In genomic region chr2:17539596-17539992, GRCh38 we compare ENCODE assay signal across 8 cellular contexts. TPM values are rescaled to one million over a fixed set of nuclear protein-coding genes. Genes with fewer than 3 reads are reported as not detected.
DNase-seq lines count a peak whose midpoint lies in the region; TF ChIP-seq lines count a peak whose summit lies in the region.

No MANE protein-coding gene starts in this region.

- no peak overlapping the region for H3K4me3 Mint-ChIP-seq in activated CD4-positive, alpha-beta memory T cell treated with anti-CD3 and anti-CD28 coated beads for 36 hours

- no peaks in the 10 kb centered on the region for H4K20me1 ChIP-seq in fibroblast of lung (ENCODE audit: control insufficient read depth, extremely low read depth, insufficient read depth, low read length)

- H3K4me1 ChIP-seq in fibroblast of lung (ENCODE audit: control insufficient read depth, extremely low read depth, insufficient read depth, low read length), result peaks cover 5% of the 10 kb centered on the region
- peaks cover 0 to 32% of the 10 kb centered on the region in 2 donors for H3K4me1 ChIP-seq in muscle layer of duodenum (ENCODE audit: control insufficient read depth in 1 of 2, insufficient read depth in 2 of 2, low read length in 2 of 2)

- peak overlapping the region; percentile 84 for H2AFZ ChIP-seq in fibroblast of lung (ENCODE audit: low read length)

- no peaks in the 10 kb centered on the region for H3K79me2 ChIP-seq in fibroblast of lung (ENCODE audit: control insufficient read depth, insufficient read depth, low read length)

- DNase-seq in AG20443 (ENCODE audit: low spot score), result peak; percentile 11
- DNase-seq in NCI-H524 treated with DMSO at 0.1 percent for 48 hours (lab: John Stamatoyannopoulos, UW), result peak; percentile 16
- peak; percentile 58 to 81 for DNase-seq in fibroblast of lung (ENCODE audit: low read depth in 2 of 2)
- no peak for DNase-seq in activated CD4-positive, alpha-beta memory T cell treated with anti-CD3 and anti-CD28 coated beads for 36 hours
- no peak for DNase-seq in stimulated activated CD4-positive, alpha-beta T cell treated with anti-CD3 and anti-CD28 coated beads, Interleukin-2, amount 100 ng/mL, for 24 hours
- no peak for DNase-seq in stimulated activated CD8-positive, alpha-beta memory T cell treated with anti-CD3 and anti-CD28 coated beads, Interleukin-4, amount 100 ng/mL, for 48 hours
- DNase-seq in SW 1271 (lab: John Stamatoyannopoulos, UW), result no peak

- H3K36me3 Mint-ChIP-seq in activated CD4-positive, alpha-beta memory T cell treated with anti-CD3 and anti-CD28 coated beads for 36 hours, result no peaks in the 10 kb centered on the region

- H3K27ac ChIP-seq in fibroblast of lung (ENCODE audit: insufficient read depth, low read length), result peak overlapping the region; percentile 63
- no peak overlapping the region for H3K27ac ChIP-seq in muscle layer of duodenum (ENCODE audit: low read length)

- H3K4me1 Mint-ChIP-seq in activated CD4-positive, alpha-beta memory T cell treated with anti-CD3 and anti-CD28 coated beads for 36 hours (ENCODE audit: low read depth), result peaks cover 7% of the 10 kb centered on the region

- CTCF ChIA-PET in activated CD4-positive, alpha-beta memory T cell treated with anti-CD3 and anti-CD28 coated beads for 36 hours (lab: Charles Lee), result no interaction called here

- H3K4me3 ChIP-seq in fibroblast of lung (replicated peaks in 1 of 4; ENCODE audit: control extremely low read depth in 1 of 4, insufficient read depth in 1 of 4, low read depth in 3 of 4, low read length in 4 of 4) (peak overlapping the region; percentile 51 to 93 (median 62)), muscle layer of duodenum (ENCODE audit: low read depth in 1 of 2, low read length in 2 of 2) (peak overlapping the region; percentile 59 to 82)

- H3K27me3 ChIP-seq in fibroblast of lung (ENCODE audit: control insufficient read depth, insufficient read depth, low read length) (peaks cover 2% of the 10 kb centered on the region), muscle layer of duodenum (ENCODE audit: low read depth, low read length) (peaks cover 21% of the 10 kb centered on the region)

- H3K9me3 Mint-ChIP-seq in activated CD4-positive, alpha-beta memory T cell treated with anti-CD3 and anti-CD28 coated beads for 36 hours, result no peaks in the 10 kb centered on the region

- no peaks in the 10 kb centered on the region for H3K36me3 ChIP-seq in fibroblast of lung (ENCODE audit: control insufficient read depth, insufficient read depth, low read length)
- H3K36me3 ChIP-seq in muscle layer of duodenum (ENCODE audit: control insufficient read depth in 1 of 2, insufficient read depth in 2 of 2, low read length in 2 of 2), result no peaks in the 10 kb centered on the region

- H3K27ac Mint-ChIP-seq in activated CD4-positive, alpha-beta memory T cell treated with anti-CD3 and anti-CD28 coated beads for 36 hours, result no peak overlapping the region

- peak overlapping the region; percentile 95 for H3K4me2 ChIP-seq in fibroblast of lung (ENCODE audit: extremely low read depth, insufficient read depth, low read length)

- POLR2A ChIA-PET in activated CD4-positive, alpha-beta memory T cell treated with anti-CD3 and anti-CD28 coated beads for 36 hours (lab: Charles Lee), result no interaction called here

- H3K9me3 ChIP-seq in fibroblast of lung (ENCODE audit: control insufficient read depth, insufficient read depth, low read depth, low read length) (no peaks in the 10 kb centered on the region), muscle layer of duodenum (ENCODE audit: control insufficient read depth in 1 of 2, low read length in 2 of 2) (no peaks in the 10 kb centered on the region)

- intact Hi-C loops in activated CD4-positive, alpha-beta memory T cell treated with anti-CD3 and anti-CD28 coated beads for 36 hours (cut with micrococcal nuclease), result no loop called here

- H3K9ac ChIP-seq in fibroblast of lung (ENCODE audit: insufficient read depth, low read length), result no peak overlapping the region

- H3K27me3 Mint-ChIP-seq in activated CD4-positive, alpha-beta memory T cell treated with anti-CD3 and anti-CD28 coated beads for 36 hours, result peaks cover 51% of the 10 kb centered on the region

- no peak for TF ChIP-seq CTCF in fibroblast of lung (conservative IDR thresholded peaks at IDR 0.05 in 1 of 2, IDR thresholded peaks at IDR 0.05 in 1 of 2; ENCODE audit: low read depth in 1 of 2, low read length in 2 of 2)

RNA-seq across cellular contexts. Expression of gene VSNL1, which starts 0.9 kb away (rescaled TPM):
- total RNA-seq in fibroblast of lung, result 1.2 and 1.3 TPM in 2 replicates
- 2.9 and 3.9 TPM in 2 replicates for polyA plus RNA-seq in fibroblast of lung
- polyA plus RNA-seq in fibroblast of lung (2012), result 2.0 TPM in 2 replicates
- 3.8 and 4.3 TPM in 2 replicates for polyA minus RNA-seq in fibroblast of lung (ENCODE audit: low replicate concordance)
- not detected for total RNA-seq in activated CD4-positive, alpha-beta memory T cell treated with anti-CD3 and anti-CD28 coated beads for 36 hours

RNA-seq across cellular contexts. Expression of gene RAD51AP2, which starts 21.4 kb away (rescaled TPM):
- under 0.01 and 0.17 TPM in 2 replicates for total RNA-seq in fibroblast of lung
- 0.02 TPM in 1 of 2 replicates, not detected in the other for polyA plus RNA-seq in fibroblast of lung
- polyA plus RNA-seq in fibroblast of lung (2012), result 0.03 TPM in 1 of 2 replicates, not detected in the other
- polyA minus RNA-seq in fibroblast of lung (ENCODE audit: low replicate concordance), result not detected in 2 replicates
- not detected for total RNA-seq in activated CD4-positive, alpha-beta memory T cell treated with anti-CD3 and anti-CD28 coated beads for 36 hours

Comparison
In these comparisons a context has a peak if more than half of its experiments do, and no peak if none do; other contexts are left out.
1. DNase-seq: peak in AG20443 (single experiment), NCI-H524 treated with DMSO at 0.1 percent for 48 hours (single experiment) and fibroblast of lung (2 of 2); none in activated CD4-positive, alpha-beta memory T cell treated with anti-CD3 and anti-CD28 coated beads for 36 hours (single experiment), stimulated activated CD4-positive, alpha-beta T cell treated with anti-CD3 and anti-CD28 coated beads, Interleukin-2, amount 100 ng/mL, for 24 hours (0 of 2), stimulated activated CD8-positive, alpha-beta memory T cell treated with anti-CD3 and anti-CD28 coated beads, Interleukin-4, amount 100 ng/mL, for 48 hours (single experiment) and SW 1271 (0 of 2).